In genomic region chr10:18254086-18254485, GRCh38 we compare ENCODE assay signal across 1 cellular context.
TF ChIP-seq lines count a peak whose summit lies in the region.

No MANE protein-coding gene starts in this region.

TF ChIP-seq in SK-N-SH treated with all-trans-retinoic acid at 6 μM for 48 hours, 23 proteins besides CTCF, POLR2A, EP300 and RAD21 (continued from another document):
- TF ChIP-seq BACH2 (CRISPR knock-in tag; IDR thresholded peaks at IDR 0.05; ENCODE audit: borderline replicate concordance) (no peak), CSDC2 (CRISPR knock-in tag; IDR thresholded peaks at IDR 0.05) (no peak), ZFP30 (CRISPR knock-in tag; IDR thresholded peaks at IDR 0.05) (no peak), ARNTL (CRISPR knock-in tag; IDR thresholded peaks at IDR 0.05; ENCODE audit: borderline replicate concordance, low read depth) (no peak), SNAI2 (CRISPR knock-in tag; IDR thresholded peaks at IDR 0.05) (no peak), ZNF565 (CRISPR knock-in tag; conservative IDR thresholded peaks at IDR 0.05; ENCODE audit: low read depth) (no peak), TCF4 (CRISPR knock-in tag; IDR thresholded peaks at IDR 0.05; ENCODE audit: borderline replicate concordance) (no peak), TOX (CRISPR knock-in tag; IDR thresholded peaks at IDR 0.05; ENCODE audit: borderline replicate concordance) (no peak), RARB (CRISPR knock-in tag; IDR thresholded peaks at IDR 0.05) (no peak)
- TF ChIP-seq, protein P1, sequence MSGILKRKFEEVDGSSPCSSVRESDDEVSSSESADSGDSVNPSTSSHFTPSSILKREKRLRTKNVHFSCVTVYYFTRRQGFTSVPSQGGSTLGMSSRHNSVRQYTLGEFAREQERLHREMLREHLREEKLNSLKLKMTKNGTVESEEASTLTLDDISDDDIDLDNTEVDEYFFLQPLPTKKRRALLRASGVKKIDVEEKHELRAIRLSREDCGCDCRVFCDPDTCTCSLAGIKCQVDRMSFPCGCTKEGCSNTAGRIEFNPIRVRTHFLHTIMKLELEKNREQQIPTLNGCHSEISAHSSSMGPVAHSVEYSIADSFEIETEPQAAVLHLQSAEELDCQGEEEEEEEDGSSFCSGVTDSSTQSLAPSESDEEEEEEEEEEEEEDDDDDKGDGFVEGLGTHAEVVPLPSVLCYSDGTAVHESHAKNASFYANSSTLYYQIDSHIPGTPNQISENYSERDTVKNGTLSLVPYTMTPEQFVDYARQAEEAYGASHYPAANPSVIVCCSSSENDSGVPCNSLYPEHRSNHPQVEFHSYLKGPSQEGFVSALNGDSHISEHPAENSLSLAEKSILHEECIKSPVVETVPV (CRISPR knock-in tag; IDR thresholded peaks at IDR 0.05) = no peak
